1 cellular context compared by ENCODE assay signal in genomic region chr2:121075006-121075545, GRCh38.
TF ChIP-seq lines count a peak whose summit lies in the region.

No MANE protein-coding gene starts in this region.

TF ChIP-seq in K562, 482 proteins besides CTCF, POLR2A, EP300 and RAD21 (continued from another document and continues in another):
- TF ChIP-seq, protein P1, sequence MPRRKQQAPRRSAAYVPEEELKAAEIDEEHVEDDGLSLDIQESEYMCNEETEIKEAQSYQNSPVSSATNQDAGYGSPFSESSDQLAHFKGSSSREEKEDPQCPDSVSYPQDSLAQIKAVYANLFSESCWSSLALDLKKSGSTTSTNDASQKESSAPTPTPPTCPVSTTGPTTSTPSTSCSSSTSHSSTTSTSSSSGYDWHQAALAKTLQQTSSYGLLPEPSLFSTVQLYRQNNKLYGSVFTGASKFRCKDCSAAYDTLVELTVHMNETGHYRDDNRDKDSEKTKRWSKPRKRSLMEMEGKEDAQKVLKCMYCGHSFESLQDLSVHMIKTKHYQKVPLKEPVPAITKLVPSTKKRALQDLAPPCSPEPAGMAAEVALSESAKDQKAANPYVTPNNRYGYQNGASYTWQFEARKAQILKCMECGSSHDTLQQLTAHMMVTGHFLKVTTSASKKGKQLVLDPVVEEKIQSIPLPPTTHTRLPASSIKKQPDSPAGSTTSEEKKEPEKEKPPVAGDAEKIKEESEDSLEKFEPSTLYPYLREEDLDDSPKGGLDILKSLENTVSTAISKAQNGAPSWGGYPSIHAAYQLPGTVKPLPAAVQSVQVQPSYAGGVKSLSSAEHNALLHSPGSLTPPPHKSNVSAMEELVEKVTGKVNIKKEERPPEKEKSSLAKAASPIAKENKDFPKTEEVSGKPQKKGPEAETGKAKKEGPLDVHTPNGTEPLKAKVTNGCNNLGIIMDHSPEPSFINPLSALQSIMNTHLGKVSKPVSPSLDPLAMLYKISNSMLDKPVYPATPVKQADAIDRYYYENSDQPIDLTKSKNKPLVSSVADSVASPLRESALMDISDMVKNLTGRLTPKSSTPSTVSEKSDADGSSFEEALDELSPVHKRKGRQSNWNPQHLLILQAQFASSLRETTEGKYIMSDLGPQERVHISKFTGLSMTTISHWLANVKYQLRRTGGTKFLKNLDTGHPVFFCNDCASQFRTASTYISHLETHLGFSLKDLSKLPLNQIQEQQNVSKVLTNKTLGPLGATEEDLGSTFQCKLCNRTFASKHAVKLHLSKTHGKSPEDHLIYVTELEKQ (CRISPR knock-in tag; IDR thresholded peaks at IDR 0.05): no peak
- peak; percentile 27; the same call in 1 of the 2 replicates for TF ChIP-seq CC2D1A (IDR thresholded peaks at IDR 0.05)
- TF ChIP-seq TCFL5 (CRISPR knock-in tag; conservative IDR thresholded peaks at IDR 0.05): no peak
- peak; percentile 23; the same call in 1 of the 2 replicates for TF ChIP-seq ZFX (CRISPR knock-in tag; IDR thresholded peaks at IDR 0.05)
- TF ChIP-seq ZBTB8A (IDR thresholded peaks at IDR 0.05; ENCODE audit: partially characterized antibody): peak; percentile 46
- peak in 1 of 2 experiments; percentile 94; a peak in 2 of 4 replicates for TF ChIP-seq SRF (CRISPR knock-in tag; IDR thresholded peaks at IDR 0.05)
- TF ChIP-seq MTF1 (CRISPR knock-in tag; IDR thresholded peaks at IDR 0.05; ENCODE audit: borderline replicate concordance): no peak
- TF ChIP-seq ZNF134 (CRISPR knock-in tag; conservative IDR thresholded peaks at IDR 0.05): no peak
- 0 out of 2 replicates have a peak, but pooled peaks have one; percentile 20 for TF ChIP-seq SMC3 (conservative IDR thresholded peaks at IDR 0.05; ENCODE audit: insufficient read depth, low read depth, low read length)
- TF ChIP-seq, protein P2, sequence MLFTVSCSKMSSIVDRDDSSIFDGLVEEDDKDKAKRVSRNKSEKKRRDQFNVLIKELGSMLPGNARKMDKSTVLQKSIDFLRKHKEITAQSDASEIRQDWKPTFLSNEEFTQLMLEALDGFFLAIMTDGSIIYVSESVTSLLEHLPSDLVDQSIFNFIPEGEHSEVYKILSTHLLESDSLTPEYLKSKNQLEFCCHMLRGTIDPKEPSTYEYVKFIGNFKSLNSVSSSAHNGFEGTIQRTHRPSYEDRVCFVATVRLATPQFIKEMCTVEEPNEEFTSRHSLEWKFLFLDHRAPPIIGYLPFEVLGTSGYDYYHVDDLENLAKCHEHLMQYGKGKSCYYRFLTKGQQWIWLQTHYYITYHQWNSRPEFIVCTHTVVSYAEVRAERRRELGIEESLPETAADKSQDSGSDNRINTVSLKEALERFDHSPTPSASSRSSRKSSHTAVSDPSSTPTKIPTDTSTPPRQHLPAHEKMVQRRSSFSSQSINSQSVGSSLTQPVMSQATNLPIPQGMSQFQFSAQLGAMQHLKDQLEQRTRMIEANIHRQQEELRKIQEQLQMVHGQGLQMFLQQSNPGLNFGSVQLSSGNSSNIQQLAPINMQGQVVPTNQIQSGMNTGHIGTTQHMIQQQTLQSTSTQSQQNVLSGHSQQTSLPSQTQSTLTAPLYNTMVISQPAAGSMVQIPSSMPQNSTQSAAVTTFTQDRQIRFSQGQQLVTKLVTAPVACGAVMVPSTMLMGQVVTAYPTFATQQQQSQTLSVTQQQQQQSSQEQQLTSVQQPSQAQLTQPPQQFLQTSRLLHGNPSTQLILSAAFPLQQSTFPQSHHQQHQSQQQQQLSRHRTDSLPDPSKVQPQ (CRISPR knock-in tag; IDR thresholded peaks at IDR 0.05; ENCODE audit: borderline replicate concordance): no peak
- TF ChIP-seq CGGBP1 (CRISPR knock-in tag; IDR thresholded peaks at IDR 0.05): peak; percentile 99
- TF ChIP-seq ZFP30 (CRISPR knock-in tag; IDR thresholded peaks at IDR 0.05; ENCODE audit: borderline replicate concordance): peak; percentile 83; the same call in 1 of the 2 replicates
- peak; percentile 90 for TF ChIP-seq NFXL1 (CRISPR knock-in tag; IDR thresholded peaks at IDR 0.05)
- no peak for TF ChIP-seq ZNF589 (CRISPR knock-in tag; IDR thresholded peaks at IDR 0.05; ENCODE audit: low read depth)
- TF ChIP-seq BRD4 (IDR thresholded peaks at IDR 0.05): no peak
- TF ChIP-seq CBFA2T3 (IDR thresholded peaks at IDR 0.05): peak; percentile 43
- peak; percentile 99 for TF ChIP-seq ZBTB7A (IDR thresholded peaks at IDR 0.05; ENCODE audit: borderline replicate concordance, control insufficient read depth, low read depth, low read length)
- peak; percentile 88 for TF ChIP-seq ZNF561 (CRISPR knock-in tag; conservative IDR thresholded peaks at IDR 0.05)
- no peak for TF ChIP-seq MAFG (tag; conservative IDR thresholded peaks at IDR 0.05)
- TF ChIP-seq NCOA4 (IDR thresholded peaks at IDR 0.05; ENCODE audit: partially characterized antibody): no peak
- peak; percentile 90 for TF ChIP-seq HNRNPL (IDR thresholded peaks at IDR 0.05; ENCODE audit: low read depth, low read length)
- no peak for TF ChIP-seq SMAD4 (CRISPR knock-in tag; conservative IDR thresholded peaks at IDR 0.05)
- no peak for TF ChIP-seq MIER1 (IDR thresholded peaks at IDR 0.05; ENCODE audit: low read depth)
- TF ChIP-seq CREM (IDR thresholded peaks at IDR 0.05; ENCODE audit: low read depth): peak; percentile 82
- TF ChIP-seq NUFIP1 (IDR thresholded peaks at IDR 0.05; ENCODE audit: partially characterized antibody): no peak
- TF ChIP-seq KLF6 (CRISPR knock-in tag; IDR thresholded peaks at IDR 0.05; ENCODE audit: borderline replicate concordance): 0 out of 2 replicates have a peak, but pooled peaks have one; percentile 35
- TF ChIP-seq ATF7 (IDR thresholded peaks at IDR 0.05): peak; percentile 52; the same call in 1 of the 2 replicates
- TF ChIP-seq TAF7 (tag; IDR thresholded peaks at IDR 0.05): no peak
- no peak for TF ChIP-seq SMARCA4 (IDR thresholded peaks at IDR 0.05)
- TF ChIP-seq TAF15 (IDR thresholded peaks at IDR 0.05; ENCODE audit: low read depth, low read length): 0 out of 2 replicates have a peak, but pooled peaks have one; percentile 86
- peak; percentile 36; the same call in 1 of the 2 replicates for TF ChIP-seq HDAC2 (IDR thresholded peaks at IDR 0.05)
- TF ChIP-seq HNRNPUL1 (IDR thresholded peaks at IDR 0.05; ENCODE audit: low read length): peak; percentile 100
- TF ChIP-seq RUNX1 (IDR thresholded peaks at IDR 0.05; ENCODE audit: low read depth): peak; percentile 98
- TF ChIP-seq STAT5A (IDR thresholded peaks at IDR 0.05; ENCODE audit: borderline replicate concordance, low read length): peak; percentile 85
- peak; percentile 95 for TF ChIP-seq TEAD4 (IDR thresholded peaks at IDR 0.05; ENCODE audit: low read length)
- TF ChIP-seq TEAD4 (CRISPR knock-in tag; IDR thresholded peaks at IDR 0.05; ENCODE audit: borderline replicate concordance): no peak
- TF ChIP-seq HDAC1 (IDR thresholded peaks at IDR 0.05): no peak
- TF ChIP-seq SMARCC2 (IDR thresholded peaks at IDR 0.05; ENCODE audit: low read depth): no peak
- TF ChIP-seq PTRF (tag; IDR thresholded peaks at IDR 0.05): no peak
- TF ChIP-seq GABPB2 (CRISPR knock-in tag; conservative IDR thresholded peaks at IDR 0.05): peak; percentile 96
- no peak for TF ChIP-seq IRF2 (CRISPR knock-in tag; IDR thresholded peaks at IDR 0.05)
- 0 out of 2 replicates have a peak, but pooled peaks have one; percentile 81 for TF ChIP-seq MED1 (CRISPR knock-in tag; IDR thresholded peaks at IDR 0.05; ENCODE audit: borderline replicate concordance)
- TF ChIP-seq CHD7 (IDR thresholded peaks at IDR 0.05; ENCODE audit: low read depth, low read length): no peak
- TF ChIP-seq ZFP1 (CRISPR knock-in tag; IDR thresholded peaks at IDR 0.05): peak; percentile 67
- TF ChIP-seq SREBF1 (IDR thresholded peaks at IDR 0.05; ENCODE audit: borderline replicate concordance, low read depth, low read length): no peak
- TF ChIP-seq, protein P3, sequence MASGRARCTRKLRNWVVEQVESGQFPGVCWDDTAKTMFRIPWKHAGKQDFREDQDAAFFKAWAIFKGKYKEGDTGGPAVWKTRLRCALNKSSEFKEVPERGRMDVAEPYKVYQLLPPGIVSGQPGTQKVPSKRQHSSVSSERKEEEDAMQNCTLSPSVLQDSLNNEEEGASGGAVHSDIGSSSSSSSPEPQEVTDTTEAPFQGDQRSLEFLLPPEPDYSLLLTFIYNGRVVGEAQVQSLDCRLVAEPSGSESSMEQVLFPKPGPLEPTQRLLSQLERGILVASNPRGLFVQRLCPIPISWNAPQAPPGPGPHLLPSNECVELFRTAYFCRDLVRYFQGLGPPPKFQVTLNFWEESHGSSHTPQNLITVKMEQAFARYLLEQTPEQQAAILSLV (tag; IDR thresholded peaks at IDR 0.05): 0 out of 2 replicates have a peak, but pooled peaks have one; percentile 7
- TF ChIP-seq, protein P4, sequence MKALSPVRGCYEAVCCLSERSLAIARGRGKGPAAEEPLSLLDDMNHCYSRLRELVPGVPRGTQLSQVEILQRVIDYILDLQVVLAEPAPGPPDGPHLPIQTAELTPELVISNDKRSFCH (CRISPR knock-in tag; IDR thresholded peaks at IDR 0.05): no peak
- TF ChIP-seq, protein P4 (tag; IDR thresholded peaks at IDR 0.05): no peak
- no peak for TF ChIP-seq ZNF584 (CRISPR knock-in tag; IDR thresholded peaks at IDR 0.05; ENCODE audit: low read depth)
- peak; percentile 74 for TF ChIP-seq GABPB1 (CRISPR knock-in tag; IDR thresholded peaks at IDR 0.05)
